31 cellular contexts compared by ENCODE assay signal in genomic region chr5:6185574-6185973, GRCh38.
"Had no signal": no experiment of that assay in that cellular context is flagged by ENCODE, and none has a peak within 500 bp of the region (broad histone marks: within the 10 kb centered on the region; RNA-seq: fewer than 3 reads in every experiment).

No MANE protein-coding gene starts in this region.

- H3K27ac ChIP-seq: brain microvascular endothelial cell, esophagus muscularis mucosa, gastroesophageal sphincter, heart right ventricle, hepatocyte, WERI-Rb-1 had no signal

- DNase-seq: activated B cell treated with CpG ODN at 0.5 μM for 24 hours; activated CD4-positive, alpha-beta T cell treated with anti-CD3 and anti-CD28 coated beads for 48 hours; activated CD4-positive, alpha-beta T cell treated with anti-CD3 and anti-CD28 coated beads, Interleukin-2, amount 50 U/mL, for 1 hour; activated CD4-positive, alpha-beta T cell treated with anti-CD3 and anti-CD28 coated beads, Interleukin-2, amount 50 U/mL, for 48 hours; activated CD8-positive, alpha-beta memory T cell treated with anti-CD3 and anti-CD28 coated beads for 24 hours; activated CD8-positive, alpha-beta T cell treated with anti-CD3 and anti-CD28 coated beads for 36 hours; activated effector memory CD4-positive, alpha-beta T cell treated with Interleukin-2 at 50 U/mL for 16 hours; activated gamma-delta T cell treated with Interleukin-2 at 50 U/mL for 16 hours; activated naive CD4-positive, alpha-beta T cell treated with anti-CD3 and anti-CD28 coated beads, Interleukin-2, amount 50 U/mL, for 16 hours; activated naive CD4-positive, alpha-beta T cell treated with Interleukin-2 at 50 U/mL for 16 hours; activated T-cell treated with anti-CD3 and anti-CD28 coated beads, Interleukin-2, amount 50 U/mL, for 4 hours; amniotic stem cell; anterior cingulate cortex; brain microvascular endothelial cell; caudate nucleus; cortex of kidney; dermis blood vessel endothelial cell; effector CD4-positive, alpha-beta T cell; effector memory CD8-positive, alpha-beta T cell; erythroblast; foreskin melanocyte; heart right ventricle; T1000; WERI-Rb-1 had no signal

- H3K27me3 ChIP-seq: brain microvascular endothelial cell, gastroesophageal sphincter, heart right ventricle, hepatocyte had no signal

- H3K36me3 ChIP-seq: brain microvascular endothelial cell, esophagus muscularis mucosa, gastroesophageal sphincter, heart right ventricle, WERI-Rb-1 had no signal

- H2AFZ ChIP-seq: hepatocyte had no signal

- FAIRE-seq: astrocyte, colon had no signal

- H3K4me2 ChIP-seq: hepatocyte had no signal

- H3K9me3 ChIP-seq: esophagus muscularis mucosa, gastroesophageal sphincter, heart right ventricle had no signal

- ATAC-seq: activated CD4-positive, CD25-positive, alpha-beta regulatory T cell treated with anti-CD3 and anti-CD28 coated beads, Interleukin-2, amount 50 U/mL, for 24 hours; activated CD8-positive, alpha-beta T cell treated with anti-CD3 and anti-CD28 coated beads for 36 hours; activated T-cell treated with anti-CD3 and anti-CD28 coated beads, Interleukin-2, amount 50 U/mL, for 4 hours; activated T-helper 17 cell treated with anti-CD3 and anti-CD28 coated beads, Interleukin-2, amount 50 U/mL, for 72 hours; effector memory CD8-positive, alpha-beta T cell; gastroesophageal sphincter; heart right ventricle had no signal

- H3K4me3 ChIP-seq: esophagus muscularis mucosa, gastroesophageal sphincter, heart right ventricle, hepatocyte had no signal

- H3K4me1 ChIP-seq: esophagus muscularis mucosa, gastroesophageal sphincter, heart right ventricle had no signal

- H3K79me2 ChIP-seq: hepatocyte had no signal
